ENCODE assay signal across 14 cellular contexts in the genomic region with DNA sequence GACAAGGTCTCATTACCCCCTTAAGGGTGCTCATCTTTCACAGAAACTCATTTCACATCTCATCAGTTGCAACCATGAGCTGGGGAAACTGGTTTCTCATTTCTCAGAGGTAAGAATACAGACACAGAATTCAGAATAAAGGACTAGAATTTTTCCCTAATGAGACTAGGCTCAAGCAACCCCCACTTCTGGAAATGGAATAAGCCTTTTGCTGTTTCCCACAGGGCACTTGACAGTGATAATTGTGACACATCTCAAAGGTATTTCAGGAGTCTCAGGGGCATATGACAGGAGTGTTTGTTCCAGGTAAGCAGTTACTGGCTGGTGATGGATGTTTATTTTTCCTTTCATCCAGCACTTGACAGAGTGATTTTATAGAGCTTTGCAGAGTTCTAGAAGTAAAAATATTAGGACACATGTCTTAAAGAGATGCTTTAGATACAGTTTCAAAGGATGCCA.
A peak's percentile ranks its signal among the peaks of the same experiment; 100 is the strongest.
DNase-seq lines count a peak whose midpoint lies in the region; ATAC-seq and TF ChIP-seq lines count a peak whose summit lies in the region.
"Had no signal": no experiment of that assay in that cellular context is flagged by ENCODE, and none has a peak within 500 bp of the region (broad histone marks: within the 10 kb centered on the region; RNA-seq: fewer than 3 reads in every experiment).

No MANE protein-coding gene starts in this region.

- H3K27me3 ChIP-seq in RWPE2 (ENCODE audit: insufficient read depth, poor library complexity, severe bottlenecking) (no peaks in the 10 kb centered on the region), left lung (no peaks in the 10 kb centered on the region)
- H3K27me3 ChIP-seq: tibial nerve had no signal

- H3K9me3 ChIP-seq in RWPE2 (ENCODE audit: severe bottlenecking) (no peaks in the 10 kb centered on the region), left lung (no peaks in the 10 kb centered on the region)
- H3K9me3 ChIP-seq: tibial nerve had no signal

- ATAC-seq in HG03558 (IDR thresholded peaks at IDR 0.05; ENCODE audit: extremely low read depth, unreplicated experiment) (peak; percentile 36), RWPE2 (ENCODE audit: low read depth) (peak; percentile 82), left lung (peak; percentile 77), HG03139 (IDR thresholded peaks at IDR 0.05; ENCODE audit: unreplicated experiment) (no peak)

- H3K36me3 ChIP-seq in RWPE2 (ENCODE audit: low read depth) (no peaks in the 10 kb centered on the region), left lung (no peaks in the 10 kb centered on the region)
- H3K36me3 ChIP-seq: tibial nerve had no signal

- no peak for TF ChIP-seq CTCF in RWPE2 (IDR thresholded peaks at IDR 0.05; ENCODE audit: poor library complexity, severe bottlenecking)
- TF ChIP-seq CTCF in left lung (IDR thresholded peaks at IDR 0.05) = no peak
- no peak for TF ChIP-seq CTCF in GM13977 (IDR thresholded peaks at IDR 0.05; ENCODE audit: extremely low read depth, insufficient read depth, missing control alignments)

- H3K4me1 ChIP-seq in RWPE2 (ENCODE audit: insufficient read depth, poor library complexity, severe bottlenecking) (peaks cover 8% of the 10 kb centered on the region), left lung (no peaks in the 10 kb centered on the region)
- H3K4me1 ChIP-seq: tibial nerve had no signal

- DNase-seq in ELR (ENCODE audit: low read depth) = peak; percentile 14
- no peak for DNase-seq in RWPE2 (ENCODE audit: low spot score)
- DNase-seq in left lung = no peak
- no peak for DNase-seq in GM13977 (ENCODE audit: low spot score)
- DNase-seq in NCI-H82 treated with DMSO at 0.1 percent for 48 hours (lab: John Stamatoyannopoulos, UW; ENCODE audit: unreplicated experiment) = no peak
- no peak for DNase-seq in midbrain (lab: John Stamatoyannopoulos, UW)
- DNase-seq: activated CD4-positive, alpha-beta T cell treated with anti-CD3 and anti-CD28 coated beads, Interleukin-2, amount 50 U/mL, for 48 hours; activated naive CD8-positive, alpha-beta T cell treated with anti-CD3 and anti-CD28 coated beads, Interleukin-2, amount 10 ng/mL, durations not matched to agents 7 days and 5 days; CD4-positive, CD25-positive, alpha-beta regulatory T cell; SW 1271 had no signal

- in situ Hi-C loops in GM13977 (cut with MboI; ENCODE audit: low pct_unique_long_range_greater_than_20kb, low sequenced_read_pairs, unreplicated experiment) = no loop called here

- H3K27ac ChIP-seq in RWPE2 (ENCODE audit: poor library complexity, severe bottlenecking) (peak overlapping the region; percentile 5), left lung (no peak overlapping the region)
- H3K27ac ChIP-seq: KMS-11 had no signal

- H3K4me3 ChIP-seq in RWPE2 (ENCODE audit: severe bottlenecking) (no peak overlapping the region), left lung (no peak overlapping the region)
- H3K4me3 ChIP-seq: tibial nerve had no signal

- intact Hi-C loops in left lung (cut with DNase I) = no loop called here
